Comparison of ENCODE assay signal across 1 cellular context in genomic region chr2:98355881-98356280, GRCh38.
TF ChIP-seq lines count a peak whose summit lies in the region.

No MANE protein-coding gene starts in this region.

TF ChIP-seq in GM23338, 12 proteins besides CTCF, POLR2A, EP300 and RAD21 (continued from another document):
- TF ChIP-seq REST (IDR thresholded peaks at IDR 0.05; ENCODE audit: unreplicated experiment), result no peak
- no peak for TF ChIP-seq NANOG (IDR thresholded peaks at IDR 0.05; ENCODE audit: borderline replicate concordance)
- TF ChIP-seq EZH2 (IDR thresholded peaks at IDR 0.05; ENCODE audit: low read depth, unreplicated experiment), result no peak
- TF ChIP-seq JUNB (IDR thresholded peaks at IDR 0.05; ENCODE audit: unreplicated experiment), result no peak
- TF ChIP-seq EZH2phosphoT487 (IDR thresholded peaks at IDR 0.05; ENCODE audit: unreplicated experiment), result no peak
- TF ChIP-seq STAT1 (IDR thresholded peaks at IDR 0.05; ENCODE audit: unreplicated experiment), result no peak
- no peak for TF ChIP-seq CREB1 (CRISPR knock-in tag; IDR thresholded peaks at IDR 0.05; ENCODE audit: low read depth)
- no peak for TF ChIP-seq POLR2AphosphoS5 (IDR thresholded peaks at IDR 0.05; ENCODE audit: low read depth)
- TF ChIP-seq ZNF114 (CRISPR knock-in tag; IDR thresholded peaks at IDR 0.05), result no peak
- no peak for TF ChIP-seq ZNF462 (CRISPR knock-in tag; IDR thresholded peaks at IDR 0.05)
- TF ChIP-seq ZNF331 (CRISPR knock-in tag; IDR thresholded peaks at IDR 0.05; ENCODE audit: low read depth), result no peak
